In genomic region chr1:224927631-224928030, GRCh38 we compare ENCODE assay signal across 1 cellular context. TPM values are rescaled to one million over a fixed set of nuclear protein-coding genes. Genes with fewer than 3 reads are reported as not detected.
"Had no signal": no experiment of that assay in that cellular context is flagged by ENCODE, and none has a peak within 500 bp of the region (broad histone marks: within the 10 kb centered on the region; RNA-seq: fewer than 3 reads in every experiment).

No MANE protein-coding gene starts in this region.

RNA-seq across cellular contexts. Expression of gene DNAH14, which starts 1.8 kb away (rescaled TPM):
- total RNA-seq: OCI-LY7 had no signal
